ENCODE assay signal across 9 cellular contexts in the genomic region with DNA sequence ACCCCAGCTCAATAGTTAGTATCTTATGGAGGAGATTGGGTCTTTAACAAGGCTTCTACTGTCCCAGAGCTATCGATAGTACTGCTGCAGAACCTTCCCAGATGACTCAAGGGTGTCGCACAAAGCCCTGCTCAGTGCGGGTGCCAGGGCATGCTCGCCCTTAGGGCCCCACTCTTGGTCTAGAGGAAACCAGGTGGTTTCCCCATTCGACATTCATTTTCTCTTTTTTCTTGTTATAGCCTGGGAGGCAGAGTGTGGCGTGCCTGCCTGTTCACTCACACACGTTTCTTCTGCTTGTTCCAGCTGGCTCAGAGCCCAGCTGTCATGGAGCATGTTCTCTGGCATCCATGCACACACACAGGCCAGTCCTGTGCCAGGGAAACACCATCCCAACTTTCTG.
DNase-seq lines count a peak whose midpoint lies in the region; ATAC-seq and TF ChIP-seq lines count a peak whose summit lies in the region.
"Had no signal": no experiment of that assay in that cellular context is flagged by ENCODE, and none has a peak within 500 bp of the region (broad histone marks: within the 10 kb centered on the region; RNA-seq: fewer than 3 reads in every experiment).

No MANE protein-coding gene starts in this region.

- TF ChIP-seq CTCF in left ventricle myocardium inferior (IDR thresholded peaks at IDR 0.05; ENCODE audit: borderline replicate concordance) (no peak), stomach (IDR thresholded peaks at IDR 0.05) (no peak), MM.1S (IDR thresholded peaks at IDR 0.05; ENCODE audit: low read length) (no peak)

- no peak overlapping the region for H3K27ac ChIP-seq in left ventricle myocardium inferior (replicated peaks)
- H3K27ac ChIP-seq in stomach, result no peak overlapping the region
- H3K27ac ChIP-seq in MM.1S (ENCODE audit: low read length), result no peak overlapping the region

- H3K9ac ChIP-seq in MM.1S (ENCODE audit: low read length), result no peak overlapping the region

- H3K9me3 Mint-ChIP-seq in activated naive CD8-positive, alpha-beta T cell treated with anti-CD3 and anti-CD28 coated beads, Interleukin-2, amount 50 U/mL, for 24 hours, result peaks cover 13% of the 10 kb centered on the region

- no peaks in the 10 kb centered on the region for H4K20me1 ChIP-seq in MM.1S (ENCODE audit: insufficient read depth, low read length)

- H3K27me3 Mint-ChIP-seq in activated naive CD8-positive, alpha-beta T cell treated with anti-CD3 and anti-CD28 coated beads, Interleukin-2, amount 50 U/mL, for 24 hours, result peaks cover 16% of the 10 kb centered on the region

- DNase-seq in Right ventricle myocardium inferior (ENCODE audit: missing footprints), result no peak
- no peak for DNase-seq in left ventricle myocardium inferior
- DNase-seq in activated naive CD8-positive, alpha-beta T cell treated with anti-CD3 and anti-CD28 coated beads, Interleukin-2, amount 50 U/mL, for 24 hours, result peak; percentile 49
- DNase-seq in stomach, result peak; percentile 58
- DNase-seq in OCI-M1 (lab: John Stamatoyannopoulos, UW), result no peak
- DNase-seq in MM.1S, result no peak
- no peak for DNase-seq in NCI-H82 treated with DMSO at 0.1 percent for 48 hours (lab: John Stamatoyannopoulos, UW; ENCODE audit: unreplicated experiment)

- H3K4me2 ChIP-seq in MM.1S (ENCODE audit: low read depth, low read length), result no peak overlapping the region

- H3K9me2 ChIP-seq in MM.1S (replicated peaks; ENCODE audit: insufficient read depth, low read length), result no peaks in the 10 kb centered on the region

- no peaks in the 10 kb centered on the region for H3K36me3 ChIP-seq in left ventricle myocardium inferior
- no peaks in the 10 kb centered on the region for H3K36me3 ChIP-seq in stomach
- no peaks in the 10 kb centered on the region for H3K36me3 ChIP-seq in MM.1S (replicated peaks; ENCODE audit: insufficient read depth, low read length)

- WGBS in stomach, 5 donors, result 9 to 43% (median 26%) methylated on average over 5 to 7 of the region's 7 CpGs

- H3K4me3 Mint-ChIP-seq in activated naive CD8-positive, alpha-beta T cell treated with anti-CD3 and anti-CD28 coated beads, Interleukin-2, amount 50 U/mL, for 24 hours, result peak overlapping the region; percentile 17

- no peak for TF ChIP-seq EP300 in stomach (IDR thresholded peaks at IDR 0.05)

- intact Hi-C loops in Right ventricle myocardium inferior (cut with DNase I), result no loop called here
- intact Hi-C loops in left ventricle myocardium inferior (cut with micrococcal nuclease), result no loop called here
- intact Hi-C loops in stomach (cut with DNase I; ENCODE audit: low total_unique reads), result no loop called here

- H3K4me1 ChIP-seq in left ventricle myocardium inferior (peaks cover 3% of the 10 kb centered on the region), stomach (peaks cover 0 to 15% (median 3%) of the 10 kb centered on the region in 4 donors), MM.1S (ENCODE audit: low read length) (no peaks in the 10 kb centered on the region)

- H3K79me2 ChIP-seq in MM.1S (ENCODE audit: low read length), result no peaks in the 10 kb centered on the region

- peak overlapping the region; percentile 34 for H3K27ac Mint-ChIP-seq in activated naive CD8-positive, alpha-beta T cell treated with anti-CD3 and anti-CD28 coated beads, Interleukin-2, amount 50 U/mL, for 24 hours

- H2AFZ ChIP-seq in MM.1S (ENCODE audit: low read length), result no peak overlapping the region

- ATAC-seq in Right ventricle myocardium inferior (peak; percentile 23), HG03432 (IDR thresholded peaks at IDR 0.05; ENCODE audit: unreplicated experiment) (peak; percentile 91)
- peak; percentile 97 for ATAC-seq in activated naive CD8-positive, alpha-beta T cell treated with anti-CD3 and anti-CD28 coated beads, Interleukin-2, amount 50 U/mL, for 24 hours

- H3K4me1 Mint-ChIP-seq in activated naive CD8-positive, alpha-beta T cell treated with anti-CD3 and anti-CD28 coated beads, Interleukin-2, amount 50 U/mL, for 24 hours, result peaks cover 28% of the 10 kb centered on the region

- TF ChIP-seq POLR2A in stomach (IDR thresholded peaks at IDR 0.05), result no peak

- H3K36me3 Mint-ChIP-seq in activated naive CD8-positive, alpha-beta T cell treated with anti-CD3 and anti-CD28 coated beads, Interleukin-2, amount 50 U/mL, for 24 hours (ENCODE audit: low read depth), result peaks cover 2% of the 10 kb centered on the region
- H3K36me3 Mint-ChIP-seq: CD14-positive monocyte had no signal

- H3K4me3 ChIP-seq in left ventricle myocardium inferior (no peak overlapping the region), stomach (no peak overlapping the region), MM.1S (ENCODE audit: low read length) (no peak overlapping the region)

- peaks cover 4% of the 10 kb centered on the region for H3K9me3 ChIP-seq in left ventricle myocardium inferior (replicated peaks)
- H3K9me3 ChIP-seq in stomach, result peaks cover 0 to 4% (median 0%) of the 10 kb centered on the region in 4 donors
- H3K9me3 ChIP-seq in MM.1S (replicated peaks; ENCODE audit: insufficient read depth, low read length), result no peaks in the 10 kb centered on the region

- H3K27me3 ChIP-seq in left ventricle myocardium inferior (ENCODE audit: low read depth) (no peaks in the 10 kb centered on the region), stomach (no peaks in the 10 kb centered on the region), MM.1S (replicated peaks; ENCODE audit: insufficient read depth, low read length) (no peaks in the 10 kb centered on the region)

- H3F3A ChIP-seq in MM.1S (ENCODE audit: insufficient read depth, low read length), result no peaks in the 10 kb centered on the region

Comparison
In these comparisons a context has a peak if more than half of its experiments do, and no peak if none do; other contexts are left out.
1. ATAC-seq: peak in every context shown above with its lines; median percentile 97 in activated naive CD8-positive, alpha-beta T cell treated with anti-CD3 and anti-CD28 coated beads, Interleukin-2, amount 50 U/mL, for 24 hours; 91 in HG03432; 23 in Right ventricle myocardium inferior.
2. DNase-seq: peak in activated naive CD8-positive, alpha-beta T cell treated with anti-CD3 and anti-CD28 coated beads, Interleukin-2, amount 50 U/mL, for 24 hours (single experiment) and stomach (single experiment); none in Right ventricle myocardium inferior (single experiment), left ventricle myocardium inferior (single experiment), OCI-M1 (single experiment), MM.1S (single experiment) and NCI-H82 treated with DMSO at 0.1 percent for 48 hours (single experiment).